Comparison of ENCODE assay signal across 1 cellular context in the genomic region with DNA sequence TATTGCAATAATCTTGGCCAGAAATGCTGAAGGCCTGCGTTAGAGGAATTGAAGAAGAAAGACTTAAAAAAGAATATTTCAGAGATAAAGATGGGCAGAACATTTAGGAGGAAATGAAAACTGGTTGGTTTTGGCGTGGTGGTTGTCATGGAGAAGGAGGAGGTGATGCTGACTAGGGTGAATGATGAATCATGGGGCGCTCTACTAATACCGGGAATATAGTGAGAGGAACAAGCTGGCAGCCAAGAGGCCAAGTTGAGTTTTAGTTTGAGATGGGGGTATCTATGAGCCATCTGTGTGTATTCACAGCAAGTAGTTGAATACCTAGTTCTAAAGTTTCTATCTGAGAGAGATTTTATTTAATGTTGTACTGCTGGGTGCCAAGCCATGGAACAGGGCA.
TF ChIP-seq lines count a peak whose summit lies in the region.

No MANE protein-coding gene starts in this region.

TF ChIP-seq in H1, 55 proteins besides CTCF, POLR2A, EP300 and RAD21:
- TF ChIP-seq PHF8 (conservative IDR thresholded peaks at IDR 0.05; ENCODE audit: low read depth, low read length) (no peak), CEBPB (IDR thresholded peaks at IDR 0.05; ENCODE audit: low read depth, low read length) (no peak), RBBP5 (IDR thresholded peaks at IDR 0.05; ENCODE audit: borderline replicate concordance, low read depth, low read length) (no peak), SUZ12 (IDR thresholded peaks at IDR 0.05; ENCODE audit: low read length) (no peak)
